Comparison of ENCODE assay signal across 38 cellular contexts in the genomic region with DNA sequence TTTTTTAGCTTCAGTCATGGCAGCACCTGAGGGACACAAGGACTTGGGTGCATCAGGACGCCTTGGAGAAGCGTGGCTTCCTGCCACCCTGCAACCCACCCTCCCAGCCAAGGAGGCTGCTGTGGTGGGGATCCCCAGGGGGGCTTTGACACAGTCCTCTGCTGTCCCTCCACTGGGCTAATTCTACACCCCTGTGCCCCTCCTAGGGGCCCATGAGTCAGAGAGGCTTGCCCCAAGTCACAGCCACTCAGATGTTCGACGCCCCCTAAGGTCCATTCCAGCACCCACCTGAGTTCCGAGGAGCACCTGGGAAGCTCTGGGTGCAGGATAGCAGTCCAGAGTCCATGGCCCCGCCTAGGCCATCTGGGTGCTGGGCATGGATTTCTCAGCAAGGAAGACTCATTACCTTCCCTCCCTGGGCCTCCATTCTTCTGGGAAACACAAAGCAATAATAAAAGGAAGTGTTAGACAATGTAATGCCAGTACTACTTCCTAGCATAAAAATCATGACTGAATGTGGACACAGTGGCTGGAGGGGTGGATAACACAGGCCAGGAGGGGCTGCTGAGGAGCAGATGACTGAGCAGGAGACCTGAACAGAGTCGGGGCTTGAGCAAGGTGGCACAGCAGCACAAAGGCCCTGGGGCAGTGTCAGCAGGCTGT. TPM values are rescaled to one million over a fixed set of nuclear protein-coding genes. Genes with fewer than 3 reads are reported as not detected.
"Had no signal": no experiment of that assay in that cellular context is flagged by ENCODE, and none has a peak within 500 bp of the region (broad histone marks: within the 10 kb centered on the region; RNA-seq: fewer than 3 reads in every experiment).

No MANE protein-coding gene starts in this region.

- H3K9me3 ChIP-seq: heart right ventricle, left lung, lower lobe of right lung, ovary, thoracic aorta, vagina had no signal

- H3K27ac ChIP-seq: foreskin keratinocyte, heart right ventricle, left lung, lower lobe of right lung, ovary, skin epidermis, thoracic aorta, vagina had no signal

- H3K27ac Mint-ChIP-seq: activated B cell treated with CpG ODN at 0.5 μM for 24 hours; activated CD4-positive, alpha-beta T cell treated with anti-CD3 and anti-CD28 coated beads for 36 hours; activated CD8-positive, alpha-beta T cell treated with anti-CD3 and anti-CD28 coated beads, Interleukin-2, amount 10 ng/mL, durations not matched to agents 7 days and 5 days; activated T-cell treated with anti-CD3 and anti-CD28 coated beads, Interleukin-2, amount 50 U/mL, for 72 hours; natural killer cell treated with Interleukin-12 subunit alpha and Interleukin-12 subunit beta and Interleukin-15 and Interleukin-18, amount 100 ng/mL, for 72 hours; progenitor cell of endocrine pancreas; stimulated activated effector memory CD8-positive, alpha-beta T cell treated with anti-CD3 and anti-CD28 coated beads, Interleukin-12 subunit alpha, Interleukin-12 subunit beta, amount 100 ng/mL, for 72 hours; stimulated activated naive CD8-positive, alpha-beta T cell treated with anti-CD3 and anti-CD28 coated beads, Interleukin-15, Interleukin-2, amounts not matched to agents 100 ng/mL and 50 ng/mL, for 24 hours; T-cell; type B pancreatic cell had no signal

- H3K4me3 Mint-ChIP-seq: activated B cell treated with CpG ODN at 0.5 μM for 24 hours; activated CD4-positive, alpha-beta T cell treated with anti-CD3 and anti-CD28 coated beads for 36 hours; activated CD8-positive, alpha-beta T cell treated with anti-CD3 and anti-CD28 coated beads, Interleukin-2, amount 10 ng/mL, durations not matched to agents 7 days and 5 days; activated T-cell treated with anti-CD3 and anti-CD28 coated beads, Interleukin-2, amount 50 U/mL, for 72 hours; central memory CD8-positive, alpha-beta T cell; natural killer cell treated with Interleukin-12 subunit alpha and Interleukin-12 subunit beta and Interleukin-15 and Interleukin-18, amount 100 ng/mL, for 72 hours; stimulated activated effector memory CD8-positive, alpha-beta T cell treated with anti-CD3 and anti-CD28 coated beads, Interleukin-12 subunit alpha, Interleukin-12 subunit beta, amount 100 ng/mL, for 72 hours; stimulated activated naive CD8-positive, alpha-beta T cell treated with anti-CD3 and anti-CD28 coated beads, Interleukin-15, Interleukin-2, amounts not matched to agents 100 ng/mL and 50 ng/mL, for 24 hours; T-cell; type B pancreatic cell had no signal

- H3K9me3 Mint-ChIP-seq: activated B cell treated with CpG ODN at 0.5 μM for 24 hours; activated naive CD4-positive, alpha-beta T cell treated with anti-CD3 and anti-CD28 coated beads, Interleukin-2, amount 50 U/mL, for 72 hours; activated T-cell treated with anti-CD3 and anti-CD28 coated beads, Interleukin-2, amount 50 U/mL, for 72 hours; central memory CD8-positive, alpha-beta T cell; natural killer cell treated with Interleukin-12 subunit alpha and Interleukin-12 subunit beta and Interleukin-15 and Interleukin-18, amount 100 ng/mL, for 72 hours; stimulated activated effector memory CD8-positive, alpha-beta T cell treated with anti-CD3 and anti-CD28 coated beads, Interleukin-12 subunit alpha, Interleukin-12 subunit beta, amount 100 ng/mL, for 72 hours; stimulated activated naive CD8-positive, alpha-beta T cell treated with anti-CD3 and anti-CD28 coated beads, Interleukin-15, Interleukin-2, amounts not matched to agents 100 ng/mL and 50 ng/mL, for 24 hours; T-cell; type B pancreatic cell had no signal

- ATAC-seq: activated T-cell treated with anti-CD3 and anti-CD28 coated beads, Interleukin-2, amount 50 U/mL, for 72 hours; esophagus mucosa; foreskin keratinocyte; left lung; sciatic nerve; stimulated activated effector memory CD8-positive, alpha-beta T cell treated with anti-CD3 and anti-CD28 coated beads, Interleukin-12 subunit alpha, Interleukin-12 subunit beta, amount 100 ng/mL, for 72 hours; T-cell had no signal

- H3K36me3 ChIP-seq: heart right ventricle, left lung, lower lobe of right lung, ovary, thoracic aorta, vagina had no signal

- DNase-seq: activated B cell treated with CpG ODN at 0.5 μM for 24 hours; activated CD4-positive, alpha-beta T cell treated with anti-CD3 and anti-CD28 coated beads for 36 hours; activated CD8-positive, alpha-beta T cell treated with anti-CD3 and anti-CD28 coated beads, Interleukin-2, amount 10 ng/mL, durations not matched to agents 7 days and 5 days; activated naive CD4-positive, alpha-beta T cell; activated T-cell treated with anti-CD3 and anti-CD28 coated beads for 4 hours; activated T-cell treated with anti-CD3 and anti-CD28 coated beads, Interleukin-2, amount 50 U/mL, for 72 hours; anterior cingulate cortex; effector CD8-positive, alpha-beta T cell; foreskin keratinocyte; heart right ventricle; kidney glomerular epithelial cell; left lung; mesenchymal stem cell; ovary; stimulated activated CD4-positive, alpha-beta T cell treated with anti-CD3 and anti-CD28 coated beads, Interleukin-4, amount 100 ng/mL, for 24 hours; T-cell had no signal

- H3K36me3 Mint-ChIP-seq: activated naive CD4-positive, alpha-beta T cell treated with anti-CD3 and anti-CD28 coated beads, Interleukin-2, amount 50 U/mL, for 72 hours; natural killer cell treated with Interleukin-12 subunit alpha and Interleukin-12 subunit beta and Interleukin-15 and Interleukin-18, amount 100 ng/mL, for 72 hours; stimulated activated effector memory CD8-positive, alpha-beta T cell treated with anti-CD3 and anti-CD28 coated beads, Interleukin-12 subunit alpha, Interleukin-12 subunit beta, amount 100 ng/mL, for 72 hours; T-cell; type B pancreatic cell had no signal

- H3K4me3 ChIP-seq: heart right ventricle, left lung, lower lobe of right lung, ovary, skin epidermis, thoracic aorta, vagina had no signal

- H3K27me3 ChIP-seq: ovary, vagina had no signal

- H3K4me1 ChIP-seq: foreskin keratinocyte, heart right ventricle, left lung, lower lobe of right lung, vagina had no signal

RNA-seq across cellular contexts. Expression of a gene that starts 3.7 kb away (rescaled TPM):
- total RNA-seq: activated B cell treated with CpG ODN at 0.5 μM for 24 hours; activated CD4-positive, alpha-beta T cell treated with anti-CD3 and anti-CD28 coated beads for 36 hours; activated CD8-positive, alpha-beta T cell treated with anti-CD3 and anti-CD28 coated beads, Interleukin-2, amount 10 ng/mL, durations not matched to agents 7 days and 5 days; activated naive CD4-positive, alpha-beta T cell treated with anti-CD3 and anti-CD28 coated beads, Interleukin-2, amount 50 U/mL, for 72 hours; activated T-cell treated with anti-CD3 and anti-CD28 coated beads, Interleukin-2, amount 50 U/mL, for 72 hours; bronchial epithelial cell; dermis microvascular lymphatic vessel endothelial cell; esophagus mucosa; foreskin keratinocyte; glomerular endothelial cell; heart right ventricle; mononuclear cell; myocyte; natural killer cell treated with Interleukin-12 subunit alpha and Interleukin-12 subunit beta and Interleukin-15 and Interleukin-18, amount 100 ng/mL, for 72 hours; progenitor cell of endocrine pancreas; renal cortical epithelial cell; sciatic nerve; subcutaneous adipose tissue; T-helper 2 cell treated with Interferon-gamma antibody and Interleukin-4, amounts not matched to agents 100 ng/mL and 5 ng/mL, for 36 hours; thoracic aorta; vagina had no signal
- polyA plus RNA-seq: adipose tissue, foreskin keratinocyte, heart right ventricle had no signal

RNA-seq across cellular contexts. Expression of a gene that starts 31.8 kb away (rescaled TPM):
- total RNA-seq: activated CD4-positive, alpha-beta T cell treated with anti-CD3 and anti-CD28 coated beads for 36 hours; activated CD8-positive, alpha-beta T cell treated with anti-CD3 and anti-CD28 coated beads, Interleukin-2, amount 10 ng/mL, durations not matched to agents 7 days and 5 days; activated T-cell treated with anti-CD3 and anti-CD28 coated beads, Interleukin-2, amount 50 U/mL, for 72 hours; bronchial epithelial cell; dermis microvascular lymphatic vessel endothelial cell; esophagus mucosa; foreskin keratinocyte; glomerular endothelial cell; heart right ventricle; mononuclear cell; myocyte; natural killer cell treated with Interleukin-12 subunit alpha and Interleukin-12 subunit beta and Interleukin-15 and Interleukin-18, amount 100 ng/mL, for 72 hours; progenitor cell of endocrine pancreas; renal cortical epithelial cell; sciatic nerve; subcutaneous adipose tissue; T-helper 2 cell treated with Interferon-gamma antibody and Interleukin-4, amounts not matched to agents 100 ng/mL and 5 ng/mL, for 36 hours; thoracic aorta; vagina had no signal
- polyA plus RNA-seq: adipose tissue, foreskin keratinocyte, heart right ventricle, ovary had no signal

RNA-seq across cellular contexts. Expression of a gene that starts 45.6 kb away (rescaled TPM):
- total RNA-seq: activated B cell treated with CpG ODN at 0.5 μM for 24 hours; activated CD4-positive, alpha-beta T cell treated with anti-CD3 and anti-CD28 coated beads for 36 hours; activated CD8-positive, alpha-beta T cell treated with anti-CD3 and anti-CD28 coated beads, Interleukin-2, amount 10 ng/mL, durations not matched to agents 7 days and 5 days; activated naive CD4-positive, alpha-beta T cell treated with anti-CD3 and anti-CD28 coated beads, Interleukin-2, amount 50 U/mL, for 72 hours; activated T-cell treated with anti-CD3 and anti-CD28 coated beads, Interleukin-2, amount 50 U/mL, for 72 hours; bronchial epithelial cell; dermis microvascular lymphatic vessel endothelial cell; esophagus mucosa; foreskin keratinocyte; glomerular endothelial cell; heart right ventricle; left lung; lower lobe of right lung; mononuclear cell; myocyte; natural killer cell treated with Interleukin-12 subunit alpha and Interleukin-12 subunit beta and Interleukin-15 and Interleukin-18, amount 100 ng/mL, for 72 hours; progenitor cell of endocrine pancreas; renal cortical epithelial cell; sciatic nerve; subcutaneous adipose tissue; T-cell; T-helper 2 cell treated with Interferon-gamma antibody and Interleukin-4, amounts not matched to agents 100 ng/mL and 5 ng/mL, for 36 hours; thoracic aorta; vagina had no signal
- polyA plus RNA-seq: foreskin keratinocyte, heart right ventricle, ovary had no signal
